9 cellular contexts compared by ENCODE assay signal in genomic region chr12:121858662-121859572, GRCh38. TPM values are rescaled to one million over a fixed set of nuclear protein-coding genes. Genes with fewer than 3 reads are reported as not detected.
DNase-seq lines count a peak whose midpoint lies in the region; ATAC-seq, FAIRE-seq and TF ChIP-seq lines count a peak whose summit lies in the region.
"Had no signal": no experiment of that assay in that cellular context is flagged by ENCODE, and none has a peak within 500 bp of the region (broad histone marks: within the 10 kb centered on the region; RNA-seq: fewer than 3 reads in every experiment).

TSS of gene HPD (minus strand) at chr12:121858859. CDS start at chr12:121858823, 36 bp downstream.

- peaks cover 0 to 9% (median 0%) of the 10 kb centered on the region in 4 donors for H3K4me1 ChIP-seq in Peyer's patch

- H3K27ac Mint-ChIP-seq in nephron progenitor cell = peak within 1 kb of the TSS; percentile 99
- H3K27ac Mint-ChIP-seq: CD4-positive, CD25-positive, alpha-beta regulatory T cell had no signal

- H3K27ac ChIP-seq in AG04450 (ENCODE audit: low read depth, low read length) = peak within 1 kb of the TSS; percentile 25
- H3K27ac ChIP-seq in Peyer's patch = peak within 1 kb of the TSS; percentile 46 to 74 (median 64)

- H3K9me3 ChIP-seq in AG04450 (ENCODE audit: control insufficient read depth, insufficient read depth, low read length) (no peaks in the 10 kb centered on the region), Peyer's patch (no peaks in the 10 kb centered on the region)

- no peaks in the 10 kb centered on the region for H3K36me3 Mint-ChIP-seq in nephron progenitor cell (ENCODE audit: low read depth)

- H3K27me3 ChIP-seq in AG04450 (ENCODE audit: control insufficient read depth, insufficient read depth, low read length) (no peaks in the 10 kb centered on the region), Peyer's patch (no peaks in the 10 kb centered on the region)

- TF ChIP-seq POLR2A in Peyer's patch (IDR thresholded peaks at IDR 0.05) = no peak

- H3K4me3 ChIP-seq in AG04450 (ENCODE audit: low read depth, low read length) (no peak within 1 kb of the TSS), Peyer's patch (peak within 1 kb of the TSS in 1 of 4 donors; percentile 16)

- CTCF ChIA-PET in AG04450 (lab: Charles Lee) = interaction anchor here (0.6 to 1.6 kb wide), 3 partner anchors 30 to 416 kb away, joined by 3 to 7 read pairs (median 4); partner anchors contain the start of gene PSMD9

- DNase-seq in AG04450 (ENCODE audit: low read depth, low spot score) = peak; percentile 41
- peak in 1 of 3 donors; percentile 53 for DNase-seq in Peyer's patch
- DNase-seq in fibroblast of peridontal ligament (ENCODE audit: extremely low read depth) = peak; percentile 79
- peak; percentile 52 for DNase-seq in nephron progenitor cell
- DNase-seq in D721Med (ENCODE audit: insufficient read length, low spot score) = no peak
- DNase-seq in stimulated activated naive CD4-positive, alpha-beta T cell (lab: John Stamatoyannopoulos, UW) = no peak
- DNase-seq: CD4-positive, CD25-positive, alpha-beta regulatory T cell had no signal

- H3K27me3 Mint-ChIP-seq in nephron progenitor cell (ENCODE audit: low read depth, poor library complexity) = peaks cover 10% of the 10 kb centered on the region
- H3K27me3 Mint-ChIP-seq: CD4-positive, CD25-positive, alpha-beta regulatory T cell had no signal

- FAIRE-seq in D721Med (lab: Jason Lieb, UNC) = no peak

- POLR2A ChIA-PET in AG04450 (lab: Yijun Ruan, JAX) = interaction anchor here (0.7 to 1.0 kb wide), 2 partner anchors 14 to 30 kb away, joined by 3 to 4 read pairs; partner anchors contain the start of gene PSMD9

- no peak for TF ChIP-seq CTCF in AG04450 (IDR thresholded peaks at IDR 0.05; ENCODE audit: low read depth, low read length)
- TF ChIP-seq CTCF in Peyer's patch (IDR thresholded peaks at IDR 0.05) = no peak
- TF ChIP-seq CTCF in nephron progenitor cell (IDR thresholded peaks at IDR 0.05) = no peak
- no peak for TF ChIP-seq CTCF in D721Med (IDR thresholded peaks at IDR 0.05; ENCODE audit: insufficient read depth, missing control alignments)

- H3K36me3 ChIP-seq in Peyer's patch = no peaks in the 10 kb centered on the region

- peaks cover 66% of the 10 kb centered on the region for H3K4me1 Mint-ChIP-seq in nephron progenitor cell
- H3K4me1 Mint-ChIP-seq: CD4-positive, CD25-positive, alpha-beta regulatory T cell had no signal

- peak within 1 kb of the TSS; percentile 73 for H3K4me3 Mint-ChIP-seq in nephron progenitor cell
- H3K4me3 Mint-ChIP-seq: CD4-positive, CD25-positive, alpha-beta regulatory T cell had no signal

- no peak for ATAC-seq in HG02588 (IDR thresholded peaks at IDR 0.05; ENCODE audit: unreplicated experiment)
- ATAC-seq in GM19463 (IDR thresholded peaks at IDR 0.05; ENCODE audit: unreplicated experiment) = no peak

- H3K9me3 Mint-ChIP-seq in nephron progenitor cell = no peaks in the 10 kb centered on the region
- H3K9me3 Mint-ChIP-seq: CD4-positive, CD25-positive, alpha-beta regulatory T cell had no signal

RNA-seq across cellular contexts. Expression of gene HPD, which starts in this region (rescaled TPM):
- polyA plus RNA-seq in AG04450 (2011; rRNA removed) = 0.05 TPM in 1 of 2 replicates, not detected in the other
- not detected in 2 replicates for polyA minus RNA-seq in AG04450 (2011; rRNA and poly(A)+ RNA removed)
- total RNA-seq in Peyer's patch = not detected
- total RNA-seq: CD4-positive, CD25-positive, alpha-beta regulatory T cell had no signal
- polyA plus RNA-seq: CD4-positive, CD25-positive, alpha-beta regulatory T cell had no signal

Comparison
In these comparisons a context has a peak if more than half of its experiments do, and no peak if none do; other contexts are left out.
1. Peak in DNase-seq and H3K27ac ChIP-seq in AG04450; RNA of the gene not detected or under 1 TPM.
2. DNase-seq: peak in fibroblast of peridontal ligament (single experiment) and nephron progenitor cell (single experiment); none in D721Med (single experiment) and stimulated activated naive CD4-positive, alpha-beta T cell (0 of 6).